Comparison of ENCODE assay signal across 8 cellular contexts in the genomic region with DNA sequence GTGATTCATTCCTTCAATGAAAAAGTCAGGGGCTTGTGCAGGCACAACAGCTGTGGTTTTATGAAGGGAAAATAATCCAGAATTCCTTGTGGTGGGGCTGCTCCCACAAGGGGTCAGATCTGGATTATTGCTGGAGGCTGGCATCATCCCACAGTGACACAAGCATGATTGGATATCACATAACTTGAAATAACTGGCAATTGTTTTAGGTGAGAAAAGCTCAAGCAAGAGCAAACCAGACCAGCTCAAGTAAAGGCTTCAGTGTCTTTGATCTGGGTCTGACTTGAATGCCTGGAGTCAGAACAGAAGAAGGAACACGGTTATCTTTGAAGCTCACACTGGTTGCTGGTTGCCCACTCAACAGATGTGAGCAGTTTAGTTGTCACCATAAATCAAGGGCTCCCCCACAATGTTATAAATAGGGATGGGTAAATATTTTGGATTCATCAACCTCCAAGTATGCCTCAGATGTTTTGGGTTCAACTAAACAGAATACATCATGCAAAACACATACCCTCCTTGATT. TPM values are rescaled to one million over a fixed set of nuclear protein-coding genes. Genes with fewer than 3 reads are reported as not detected.
DNase-seq lines count a peak whose midpoint lies in the region; ATAC-seq, FAIRE-seq and TF ChIP-seq lines count a peak whose summit lies in the region.
"Had no signal": no experiment of that assay in that cellular context is flagged by ENCODE, and none has a peak within 500 bp of the region (broad histone marks: within the 10 kb centered on the region; RNA-seq: fewer than 3 reads in every experiment).

No MANE protein-coding gene starts in this region.

- H4K91ac ChIP-seq in IMR-90 (ENCODE audit: insufficient read depth, low read depth, low read length) (0 out of 2 replicates have a peak overlapping the region, but pooled peaks have one; percentile 8), mesenchymal stem cell (ENCODE audit: low read length) (no peak overlapping the region)

- TF ChIP-seq EP300 in K562 (IDR thresholded peaks at IDR 0.05; ENCODE audit: low read length), result peak; percentile 91

- H3K27me3 Mint-ChIP-seq in activated CD4-positive, alpha-beta memory T cell treated with anti-CD3 and anti-CD28 coated beads for 36 hours, result peaks cover 4% of the 10 kb centered on the region

- in situ Hi-C loops in IMR-90 (cut with MboI; ENCODE audit: low sequenced_read_pairs) (no loop called here), K562 (cut with MboI) (no loop called here)

- ATAC-seq in IMR-90 (ENCODE audit: low read depth) (peak; percentile 59), K562 (peak; percentile 86)

- H2BK5ac ChIP-seq in IMR-90 (ENCODE audit: low read depth, low read length, poor library complexity, severe bottlenecking) (peak overlapping the region; percentile 40), mesenchymal stem cell (ENCODE audit: low read depth, low read length, poor library complexity, severe bottlenecking) (no peak overlapping the region)

- H2BK15ac ChIP-seq in IMR-90 (ENCODE audit: low read depth, low read length) (peak overlapping the region; percentile 49; the same call in 1 of the 3 replicates), mesenchymal stem cell (ENCODE audit: low read depth, poor library complexity, severe bottlenecking) (no peak overlapping the region)

- CTCF ChIA-PET in IMR-90 (lab: Yijun Ruan, JAX) (interaction anchor here (0.5 to 1.8 kb wide), 8 partner anchors 9 to 50 kb away, joined by 3 to 10 read pairs (median 4); no protein-coding TSS in a partner anchor), K562 (lab: Yijun Ruan, JAX; ENCODE audit: low intra/inter-chr PET ratio) (no interaction called here)
- CTCF ChIA-PET in activated CD4-positive, alpha-beta memory T cell treated with anti-CD3 and anti-CD28 coated beads for 36 hours (lab: Charles Lee), result no interaction called here

- H3K36me3 Mint-ChIP-seq in activated CD4-positive, alpha-beta memory T cell treated with anti-CD3 and anti-CD28 coated beads for 36 hours, result no peaks in the 10 kb centered on the region

- H4K20me1 ChIP-seq in IMR-90 (ENCODE audit: insufficient read depth, low read length) (no peaks in the 10 kb centered on the region), K562 (replicated peaks; ENCODE audit: control insufficient read depth, insufficient read depth, low read length) (no peaks in the 10 kb centered on the region)

- FAIRE-seq in K562 (lab: Jason Lieb, UNC), result peak; percentile 99

- dilution Hi-C loops in IMR-90 (cut with HindIII; ENCODE audit: low sequenced_read_pairs, unreplicated experiment), result no loop called here

- no peaks in the 10 kb centered on the region for H3K79me2 ChIP-seq in K562 (ENCODE audit: control insufficient read depth, insufficient read depth, low read length)

- H3K4me1 Mint-ChIP-seq in activated CD4-positive, alpha-beta memory T cell treated with anti-CD3 and anti-CD28 coated beads for 36 hours (ENCODE audit: low read depth), result no peaks in the 10 kb centered on the region

- DNase-seq in IMR-90, result peak; percentile 83
- peak; percentile 41 to 93 (median 66) for DNase-seq in K562 (ENCODE audit: extremely low read depth in 1 of 4, low spot score in 3 of 4)
- DNase-seq in mesenchymal stem cell, result peak; percentile 63
- DNase-seq in uterus, result no peak
- no peak for DNase-seq in HUDEP-2 (lab: John Stamatoyannopoulos, UW; ENCODE audit: unreplicated experiment in 76 of 76)
- no peak for DNase-seq in cerebellar cortex (ENCODE audit: low spot score)
- DNase-seq in activated CD4-positive, alpha-beta memory T cell treated with anti-CD3 and anti-CD28 coated beads for 36 hours, result no peak
- DNase-seq: PC-9 had no signal

- H4K8ac ChIP-seq in IMR-90 (ENCODE audit: low read depth in 2 of 2, low read length in 2 of 2) (peak overlapping the region in 1 of 2 experiments; percentile 84; a peak in 3 of 4 replicates), mesenchymal stem cell (ENCODE audit: low read length) (no peak overlapping the region)

- peak overlapping the region; percentile 30 for H2BK20ac ChIP-seq in IMR-90 (ENCODE audit: low read depth, low read length)

- POLR2A ChIA-PET in IMR-90 (lab: Charles Lee; ENCODE audit: unreplicated experiment) (interaction anchor here (0.9 to 1.3 kb wide), 3 partner anchors 12 to 16 kb away, joined by 3 to 8 read pairs (median 4); no protein-coding TSS in a partner anchor), K562 (lab: Yijun Ruan, JAX) (interaction anchor here (0.6 to 2.2 kb wide), 9 partner anchors 10 to 164 kb away, joined by 3 to 28 read pairs (median 3); partner anchors contain the start of gene SRFBP1)
- POLR2A ChIA-PET in activated CD4-positive, alpha-beta memory T cell treated with anti-CD3 and anti-CD28 coated beads for 36 hours (lab: Charles Lee), result no interaction called here

- no peak for TF ChIP-seq RAD21 in IMR-90 (IDR thresholded peaks at IDR 0.05; ENCODE audit: low read length)
- 0 out of 4 replicates have a peak, but pooled peaks of 1 of the 2 experiments have one; percentile 8 for TF ChIP-seq RAD21 in K562 (CRISPR knock-in tag; conservative IDR thresholded peaks at IDR 0.05 in 1 of 2, IDR thresholded peaks at IDR 0.05 in 1 of 2)

- peak overlapping the region; percentile 56 for H2BK120ac ChIP-seq in IMR-90 (ENCODE audit: low read depth, low read length)
- no peak overlapping the region for H2BK120ac ChIP-seq in mesenchymal stem cell (ENCODE audit: low read depth, low read length)

- H3K18ac ChIP-seq in IMR-90 (ENCODE audit: low read depth, low read length) (peak overlapping the region; percentile 30; the same call in 1 of the 2 replicates), mesenchymal stem cell (ENCODE audit: low read depth in 1 of 2, low read length in 2 of 2) (no peak overlapping the region)

- H4K5ac ChIP-seq in IMR-90 (ENCODE audit: low read depth, low read length), result 0 out of 2 replicates have a peak overlapping the region, but pooled peaks have one; percentile 18

- BruUV-seq in IMR-90 (replicated peaks; lab: Mats Ljungman, UMichigan), result no TSS peak
- BruUV-seq in K562 (replicated peaks; lab: Mats Ljungman, UMichigan), result no TSS peak

- no peak overlapping the region for H3K27ac Mint-ChIP-seq in activated CD4-positive, alpha-beta memory T cell treated with anti-CD3 and anti-CD28 coated beads for 36 hours

- no peaks in the 10 kb centered on the region for H3K79me1 ChIP-seq in IMR-90 (ENCODE audit: low read depth in 1 of 2, low read length in 2 of 2)
- no peaks in the 10 kb centered on the region for H3K79me1 ChIP-seq in mesenchymal stem cell (replicated peaks; ENCODE audit: low read length, poor library complexity, severe bottlenecking)

- no peak overlapping the region for H3K4me3 ChIP-seq in IMR-90 (ENCODE audit: insufficient read depth, low read depth, low read length)
- H3K4me3 ChIP-seq in K562, result no peak overlapping the region
- H3K4me3 ChIP-seq in mesenchymal stem cell (ENCODE audit: insufficient read depth in 1 of 2, low read depth in 1 of 2, low read length in 2 of 2), result no peak overlapping the region
- no peak overlapping the region for H3K4me3 ChIP-seq in uterus
- H3K4me3 ChIP-seq: PC-9 had no signal

- TF ChIP-seq POLR2A in IMR-90 (IDR thresholded peaks at IDR 0.05; ENCODE audit: low read depth, low read length) (no peak), K562 (conservative IDR thresholded peaks at IDR 0.05) (no peak), uterus (IDR thresholded peaks at IDR 0.05) (no peak)

- peak overlapping the region; percentile 20; the same call in 1 of the 2 replicates for H3K56ac ChIP-seq in IMR-90 (ENCODE audit: extremely low read depth, insufficient read depth, low read length)

- H2AK5ac ChIP-seq in IMR-90 (ENCODE audit: low read depth, low read length), result no peak overlapping the region; the same call in 1 of the 2 replicates
- no peak overlapping the region for H2AK5ac ChIP-seq in mesenchymal stem cell (ENCODE audit: low read length, severe bottlenecking)

- H2AFZ ChIP-seq in IMR-90 (replicated peaks; ENCODE audit: low read length, poor library complexity) (peak overlapping the region; percentile 60), K562 (ENCODE audit: low read depth, low read length) (peak overlapping the region; percentile 82), mesenchymal stem cell (ENCODE audit: low read depth, low read length) (no peak overlapping the region)
- H2AFZ ChIP-seq: PC-9 had no signal

- intact Hi-C loops in IMR-90 (cut with micrococcal nuclease), result no loop called here
- intact Hi-C loops in K562 (cut with micrococcal nuclease), result loop anchor here (1.0 to 2.0 kb wide), 2 partner anchors 13 to 19 kb away; no protein-coding TSS in a partner anchor
- intact Hi-C loops in uterus (cut with DNase I; ENCODE audit: low total_unique reads), result no loop called here
- intact Hi-C loops in activated CD4-positive, alpha-beta memory T cell treated with anti-CD3 and anti-CD28 coated beads for 36 hours (cut with micrococcal nuclease), result no loop called here

- H2AK9ac ChIP-seq in IMR-90 (replicated peaks; ENCODE audit: low read depth, low read length, poor library complexity), result peak overlapping the region; percentile 20

- H3K4ac ChIP-seq in IMR-90 (ENCODE audit: low read depth, low read length) (peak overlapping the region; percentile 22; the same call in 1 of the 2 replicates), mesenchymal stem cell (ENCODE audit: low read depth in 1 of 2, low read length in 2 of 2) (no peak overlapping the region)

- no peaks in the 10 kb centered on the region for H3K9me3 ChIP-seq in IMR-90 (ENCODE audit: control insufficient read depth, insufficient read depth, low read length)
- H3K9me3 ChIP-seq in K562 (replicated peaks; ENCODE audit: control insufficient read depth, insufficient read depth, low read depth, low read length), result no peaks in the 10 kb centered on the region
- no peaks in the 10 kb centered on the region for H3K9me3 ChIP-seq in mesenchymal stem cell (ENCODE audit: control insufficient read depth, low read length)
- H3K9me3 ChIP-seq in uterus, result no peaks in the 10 kb centered on the region

- no peak overlapping the region for H2BK12ac ChIP-seq in mesenchymal stem cell (ENCODE audit: low read length in 2 of 2)

- H3K4me2 ChIP-seq in IMR-90 (ENCODE audit: low read depth, low read length), result peak overlapping the region; percentile 74
- H3K4me2 ChIP-seq in K562 (ENCODE audit: insufficient read depth, low read length), result peak overlapping the region; percentile 74
- no peak overlapping the region for H3K4me2 ChIP-seq in mesenchymal stem cell (ENCODE audit: low read length, poor library complexity, severe bottlenecking)
- H3K4me2 ChIP-seq: PC-9 had no signal

- H3K9me1 ChIP-seq in IMR-90 (ENCODE audit: insufficient read depth, low read length) (0 out of 2 replicates have a peak, but pooled peaks cover 3% of the 10 kb centered on the region), K562 (ENCODE audit: control insufficient read depth, insufficient read depth, low read length) (no peaks in the 10 kb centered on the region)

- no CpG with 5 or more reads among the region's 1 CpG for WGBS in IMR-90 (ENCODE audit: extremely low coverage in 2 of 2, insufficient read length in 1 of 2), 2 experiments
- 0% methylated on average over 1 of the region's 1 CpG for WGBS in K562 (ENCODE audit: insufficient coverage, low coverage, missing lambda C conversion rate)
- WGBS in mesenchymal stem cell, result 7% methylated on average over 1 of the region's 1 CpG

- H3K4me1 ChIP-seq in IMR-90 (ENCODE audit: control insufficient read depth, insufficient read depth, low read length) (peaks cover 17% of the 10 kb centered on the region), K562 (replicated peaks in 1 of 2; ENCODE audit: control insufficient read depth in 2 of 2, insufficient read depth in 2 of 2, low read length in 2 of 2) (peaks cover 7 to 52% of the 10 kb centered on the region in 2 experiments; a peak in 3 of 5 replicates), mesenchymal stem cell (ENCODE audit: control insufficient read depth, insufficient read depth, low read depth, low read length) (peaks cover 2% of the 10 kb centered on the region), uterus (no peaks in the 10 kb centered on the region)

- H3K27me3 ChIP-seq in IMR-90 (ENCODE audit: control insufficient read depth, insufficient read depth, low read length) (no peaks in the 10 kb centered on the region), K562 (ENCODE audit: control insufficient read depth in 2 of 2, insufficient read depth in 2 of 2, low read length in 2 of 2) (no peaks in the 10 kb centered on the region), mesenchymal stem cell (ENCODE audit: control insufficient read depth in 1 of 2, insufficient read depth in 1 of 2, low read length in 2 of 2) (no peaks in the 10 kb centered on the region), uterus (no peaks in the 10 kb centered on the region)

- H3K36me3 ChIP-seq in IMR-90 (ENCODE audit: control insufficient read depth, insufficient read depth, low read length) (no peaks in the 10 kb centered on the region), K562 (ENCODE audit: control insufficient read depth, insufficient read depth, low read length) (no peaks in the 10 kb centered on the region), mesenchymal stem cell (ENCODE audit: control insufficient read depth in 1 of 2, insufficient read depth in 2 of 2, low read depth in 1 of 2, low read length in 2 of 2) (no peaks in the 10 kb centered on the region), uterus (no peaks in the 10 kb centered on the region)

- 0 out of 2 replicates have a peak overlapping the region, but pooled peaks have one; percentile 5 for H3K9ac ChIP-seq in IMR-90 (ENCODE audit: low read depth, low read length)
- H3K9ac ChIP-seq in K562 (ENCODE audit: insufficient read depth in 1 of 2, low read depth in 2 of 2, low read length in 2 of 2), result peak overlapping the region; percentile 9 to 63; a peak in 3 of 4 replicates
- peak overlapping the region; percentile 90 for H3K9ac ChIP-seq in mesenchymal stem cell (ENCODE audit: low read length)

- H3K23ac ChIP-seq in IMR-90 (ENCODE audit: low read depth, low read length) (peak overlapping the region; percentile 19), mesenchymal stem cell (ENCODE audit: low read length in 2 of 2) (no peak overlapping the region)

- H3K9me3 Mint-ChIP-seq in activated CD4-positive, alpha-beta memory T cell treated with anti-CD3 and anti-CD28 coated beads for 36 hours, result no peaks in the 10 kb centered on the region

- H3K27ac ChIP-seq in IMR-90 (ENCODE audit: insufficient read depth, low read length), result peak overlapping the region; percentile 33; the same call in 1 of the 2 replicates
- H3K27ac ChIP-seq in K562 (ENCODE audit: extremely low read depth, low read depth, low read length), result peak overlapping the region; percentile 76
- no peak overlapping the region for H3K27ac ChIP-seq in mesenchymal stem cell (ENCODE audit: low read length, poor library complexity, severe bottlenecking)
- peak overlapping the region; percentile 53 to 59 for H3K27ac ChIP-seq in uterus
- H3K27ac ChIP-seq: PC-9 had no signal

- no peak overlapping the region for H3K4me3 Mint-ChIP-seq in activated CD4-positive, alpha-beta memory T cell treated with anti-CD3 and anti-CD28 coated beads for 36 hours

- TF ChIP-seq CTCF in IMR-90 (conservative IDR thresholded peaks at IDR 0.05; ENCODE audit: low read depth, low read length), result 0 out of 2 replicates have a peak, but pooled peaks have one; percentile 7
- no peak for TF ChIP-seq CTCF in K562 (IDR thresholded peaks at IDR 0.05 in 2 of 3, conservative IDR thresholded peaks at IDR 0.05 in 1 of 3; ENCODE audit: insufficient read depth in 2 of 3, low read depth in 1 of 3, low read length in 3 of 3)
- no peak for TF ChIP-seq CTCF in uterus (IDR thresholded peaks at IDR 0.05)

- H3K14ac ChIP-seq in IMR-90 (replicated peaks; ENCODE audit: low read depth, low read length) (no peak overlapping the region), mesenchymal stem cell (ENCODE audit: low read length in 2 of 2) (no peak overlapping the region)

RNA-seq across cellular contexts. Expression of gene ZNF474, which starts 3.1 kb away (rescaled TPM):
- total RNA-seq in IMR-90 (2012; rRNA removed), result 0.54 and 0.56 TPM in 2 replicates
- polyA plus RNA-seq in IMR-90 (2012; rRNA removed), result 0.19 and 0.24 TPM in 2 replicates
- polyA plus RNA-seq in IMR-90 (2012; cell fraction: cytosol; rRNA removed), result 0.02 and 0.13 TPM in 2 replicates
- polyA plus RNA-seq in IMR-90 (2012; cell fraction: nucleus; rRNA removed; ENCODE audit: low replicate concordance), result 0.15 and 0.34 TPM in 2 replicates
- 0.23 and 0.95 TPM in 2 replicates for total RNA-seq in K562 (2011; cell fraction: chromatin; rRNA removed; ENCODE audit: low replicate concordance)
- 0.17 and 0.79 TPM in 2 replicates for total RNA-seq in K562 (2011; cell fraction: nucleolus; rRNA removed)
- 0.44 and 0.92 TPM in 2 replicates for total RNA-seq in K562 (2011; cell fraction: nucleoplasm; rRNA removed)
- 0.08 and 0.50 TPM in 2 replicates for total RNA-seq in K562 (2014; rRNA removed)
- total RNA-seq in K562 (2014; rRNA removed; fragmentation: Illumina TruSeq; extraction: Trizol), result 0.45 and 0.47 TPM in 2 replicates
- 0.26 and 0.62 TPM in 2 replicates for total RNA-seq in K562 (2015; rRNA removed; fragmentation: Illumina TruSeq; extraction: Trizol)
- total RNA-seq in K562 (2021), result 0.16 and 0.25 TPM in 2 replicates
- 0.31 and 0.45 TPM in 2 replicates for polyA plus RNA-seq in K562 (2011; rRNA removed)
- polyA plus RNA-seq in K562 (2011; cell fraction: cytosol; rRNA removed), result 0.12 and 0.21 TPM in 2 replicates
- polyA plus RNA-seq in K562 (2011; cell fraction: nucleus; rRNA removed), result 0.28 and 0.63 TPM in 2 replicates
- 0.08 and 0.39 TPM in 2 replicates for polyA plus RNA-seq in K562 (2012)
- polyA plus RNA-seq in K562 (2014; fragmentation: Illumina TruSeq; extraction: Trizol), result 0.22 and 0.31 TPM in 2 replicates
- under 1 TPM; 0.35 to 0.39 TPM for polyA plus RNA-seq in K562 (2014; fragmentation: Nextera tagmentation; extraction: Ambion mirVana)
- polyA plus RNA-seq in K562 (2014; rRNA removed), result 0.13 and 0.21 TPM in 2 replicates
- polyA minus RNA-seq in K562 (2011; rRNA and poly(A)+ RNA removed), result 0.42 and 0.60 TPM in 2 replicates
- polyA minus RNA-seq in K562 (2011; cell fraction: cytosol; rRNA and poly(A)+ RNA removed), result not detected in 2 replicates
- polyA minus RNA-seq in K562 (2011; cell fraction: nucleus; rRNA and poly(A)+ RNA removed), result 0.27 and 0.44 TPM in 2 replicates
- polyA plus RNA-seq in mesenchymal stem cell (2013, experiment 1 of 2), result 0.93 TPM
- polyA plus RNA-seq in mesenchymal stem cell (2013, experiment 2 of 2), result 0.85 TPM
- total RNA-seq in uterus, result 1 to 10 TPM in 1 of 4 donors, under 1 TPM in 1, not detected in 2; 0.37 to 1.1 TPM
- not detected for total RNA-seq in activated CD4-positive, alpha-beta memory T cell treated with anti-CD3 and anti-CD28 coated beads for 36 hours
- total RNA-seq: PC-9 had no signal

RNA-seq across cellular contexts. Expression of gene LOX, which starts 48.2 kb away (rescaled TPM):
- 261 and 277 TPM in 2 replicates for total RNA-seq in IMR-90 (2012; rRNA removed)
- 662 and 737 TPM in 2 replicates for polyA plus RNA-seq in IMR-90 (2012; rRNA removed)
- 844 and 1,071 TPM in 2 replicates for polyA plus RNA-seq in IMR-90 (2012; cell fraction: cytosol; rRNA removed)
- 528 and 743 TPM in 2 replicates for polyA plus RNA-seq in IMR-90 (2012; cell fraction: nucleus; rRNA removed; ENCODE audit: low replicate concordance)
- total RNA-seq in K562 (2011; cell fraction: chromatin; rRNA removed; ENCODE audit: low replicate concordance), result not detected in 2 replicates
- total RNA-seq in K562 (2011; cell fraction: nucleolus; rRNA removed), result not detected in 2 replicates
- not detected in 2 replicates for total RNA-seq in K562 (2011; cell fraction: nucleoplasm; rRNA removed)
- not detected in 2 replicates for total RNA-seq in K562 (2014; rRNA removed)
- total RNA-seq in K562 (2014; rRNA removed; fragmentation: Illumina TruSeq; extraction: Trizol), result not detected in 2 replicates
- not detected in 2 replicates for total RNA-seq in K562 (2015; rRNA removed; fragmentation: Illumina TruSeq; extraction: Trizol)
- total RNA-seq in K562 (2021), result 0.09 and 0.34 TPM in 2 replicates
- not detected in 2 replicates for polyA plus RNA-seq in K562 (2011; rRNA removed)
- polyA plus RNA-seq in K562 (2011; cell fraction: cytosol; rRNA removed), result 0.03 TPM in 1 of 2 replicates, not detected in the other
- not detected in 2 replicates for polyA plus RNA-seq in K562 (2011; cell fraction: nucleus; rRNA removed)
- polyA plus RNA-seq in K562 (2012), result 0.04 and 0.12 TPM in 2 replicates
- not detected in 2 replicates for polyA plus RNA-seq in K562 (2014; fragmentation: Illumina TruSeq; extraction: Trizol)
- polyA plus RNA-seq in K562 (2014; fragmentation: Nextera tagmentation; extraction: Ambion mirVana), result under 1 TPM in 1 of 2 experiments, not detected in 1; 0.06 TPM
- polyA plus RNA-seq in K562 (2014; rRNA removed), result not detected in 2 replicates
- not detected in 2 replicates for polyA minus RNA-seq in K562 (2011; rRNA and poly(A)+ RNA removed)
- polyA minus RNA-seq in K562 (2011; cell fraction: cytosol; rRNA and poly(A)+ RNA removed), result 2.4 TPM in 1 of 2 replicates, not detected in the other
- not detected in 2 replicates for polyA minus RNA-seq in K562 (2011; cell fraction: nucleus; rRNA and poly(A)+ RNA removed)
- 548 TPM for polyA plus RNA-seq in mesenchymal stem cell (2013, experiment 1 of 2)
- 550 TPM for polyA plus RNA-seq in mesenchymal stem cell (2013, experiment 2 of 2)
- 10 to 100 TPM in 3 of 4 donors, 1 to 10 TPM in 1; 5.6 to 78.3 (median 22.5) TPM for total RNA-seq in uterus
- not detected for total RNA-seq in activated CD4-positive, alpha-beta memory T cell treated with anti-CD3 and anti-CD28 coated beads for 36 hours

Comparison
In these comparisons a context has a peak if more than half of its experiments do, and no peak if none do; other contexts are left out.
1. DNase-seq: peak in IMR-90 (single experiment), K562 (4 of 4) and mesenchymal stem cell (single experiment); none in uterus (0 of 2), HUDEP-2 (0 of 76), cerebellar cortex (single experiment) and activated CD4-positive, alpha-beta memory T cell treated with anti-CD3 and anti-CD28 coated beads for 36 hours (single experiment).
2. H3K9ac ChIP-seq: peak in every context shown above with its lines; median percentile 90 in mesenchymal stem cell; 36 in K562; 5 in IMR-90.
3. RNA of gene LOX, which starts 48.2 kb away (total RNA-seq): 261 to 277 TPM in IMR-90 and 5.6 to 78.3 TPM in uterus; 0.09 to 0.34 TPM in K562 and not detected in activated CD4-positive, alpha-beta memory T cell treated with anti-CD3 and anti-CD28 coated beads for 36 hours; every median in the first group is over 4 times any median in the second.